8 cellular contexts compared by ENCODE assay signal in the genomic region with DNA sequence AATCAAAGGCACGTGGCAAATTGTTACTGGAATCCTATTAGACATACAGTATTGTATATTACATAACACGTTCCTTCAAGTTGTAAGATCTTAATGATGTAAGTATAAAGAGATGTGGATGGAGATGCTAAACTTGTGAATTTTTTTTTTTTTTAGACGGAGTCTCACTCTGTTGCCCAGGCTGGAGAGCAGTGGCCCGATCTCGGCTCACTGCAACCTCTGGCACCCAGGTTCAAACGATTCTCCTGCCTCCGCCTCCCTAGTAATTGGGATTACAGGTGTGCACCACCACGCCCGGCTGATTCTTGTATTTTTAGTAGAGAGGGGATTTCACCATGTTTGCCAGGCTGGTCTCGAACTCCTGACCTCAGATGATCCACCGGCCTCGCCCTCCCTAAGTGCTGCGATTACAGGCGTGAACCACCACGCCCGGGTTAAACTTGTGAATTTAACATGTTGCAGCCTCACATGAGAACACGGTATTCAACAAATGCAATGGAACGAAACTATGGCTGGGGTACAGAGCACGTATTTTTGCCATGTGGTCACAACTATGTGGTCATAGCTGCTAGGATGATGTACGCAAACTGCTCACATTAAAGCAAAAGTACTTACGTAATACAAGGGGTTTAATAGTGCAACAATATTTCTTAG. TPM values are rescaled to one million over a fixed set of nuclear protein-coding genes. Genes with fewer than 3 reads are reported as not detected.
DNase-seq lines count a peak whose midpoint lies in the region; ATAC-seq and TF ChIP-seq lines count a peak whose summit lies in the region.

No MANE protein-coding gene starts in this region.

- H3K27ac ChIP-seq in skin epidermis = peak overlapping the region in 20 of 21 experiments; percentile 87 to 99 (median 94)

- H3K4me3 ChIP-seq in NT2/D1 (ENCODE audit: insufficient read length, low read depth) (peak overlapping the region; percentile 98), skin epidermis (peak overlapping the region; percentile 85 to 99 (median 92))

- H3K27me3 ChIP-seq in NT2/D1 (ENCODE audit: insufficient read depth, insufficient read length) = no peaks in the 10 kb centered on the region

- peaks cover 20% of the 10 kb centered on the region for H3K36me3 ChIP-seq in NT2/D1 (ENCODE audit: insufficient read depth, insufficient read length, low read length)

- H3K9ac ChIP-seq in NT2/D1 (ENCODE audit: insufficient read length, low read depth) = peak overlapping the region; percentile 93

- H3K4me1 ChIP-seq in NT2/D1 (ENCODE audit: insufficient read depth, insufficient read length) = no peaks in the 10 kb centered on the region

- intact Hi-C loops in left ventricle myocardium superior (cut with micrococcal nuclease) = no loop called here

- peak; percentile 4 for ATAC-seq in GM18505 (IDR thresholded peaks at IDR 0.05; ENCODE audit: unreplicated experiment)
- peak; percentile 34 for ATAC-seq in HG02588 (IDR thresholded peaks at IDR 0.05; ENCODE audit: unreplicated experiment)
- ATAC-seq in left ventricle myocardium superior = peak; percentile 14

- TF ChIP-seq POLR2A in GM18505 (IDR thresholded peaks at IDR 0.05; ENCODE audit: borderline replicate concordance, extremely low read depth, insufficient read depth, insufficient read length) = peak; percentile 8

- no peaks in the 10 kb centered on the region for H3K9me3 ChIP-seq in NT2/D1 (ENCODE audit: insufficient read depth, low read length)

- DNase-seq in NT2/D1 (ENCODE audit: low read depth, low spot score) = no peak
- DNase-seq in activated effector memory CD4-positive, alpha-beta T cell treated with anti-CD3 and anti-CD28 coated beads, Interleukin-2, amount 50 U/mL, for 16 hours = peak; percentile 67
- DNase-seq in left ventricle myocardium superior = no peak
- DNase-seq in NCI-H2171 (lab: John Stamatoyannopoulos, UW) = no peak
- DNase-seq in cortex of kidney (lab: John Stamatoyannopoulos, UW) = no peak

RNA-seq across cellular contexts. Expression of gene SUPV3L1, which starts 0.8 kb away (rescaled TPM):
- total RNA-seq in left ventricle myocardium superior = 40.2 TPM

RNA-seq across cellular contexts. Expression of gene HKDC1, which starts 40.9 kb away (rescaled TPM):
- not detected for total RNA-seq in left ventricle myocardium superior

RNA-seq across cellular contexts. Expression of gene VPS26A, which starts 55.2 kb away (rescaled TPM):
- 37.3 TPM for total RNA-seq in left ventricle myocardium superior
